In the genomic region with DNA sequence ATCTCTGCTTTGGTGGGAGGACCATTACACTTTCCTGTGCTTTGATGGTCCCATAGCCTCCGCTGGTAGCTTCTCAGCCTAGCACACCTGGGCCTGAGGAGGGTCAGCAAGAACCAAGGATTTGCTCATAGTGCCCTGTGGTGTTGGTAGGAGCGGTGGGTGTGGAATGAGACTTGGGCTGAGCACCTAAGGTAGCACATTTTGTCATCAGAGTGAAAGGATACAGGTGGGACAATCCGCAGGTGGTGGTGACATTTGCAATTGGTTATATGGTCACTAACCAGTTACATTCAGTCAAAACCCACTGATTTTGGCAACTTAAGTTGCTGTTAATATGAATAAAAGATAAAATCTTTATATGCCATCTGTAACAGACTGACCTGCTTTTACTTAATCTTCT, we compare ENCODE assay signal across 24 cellular contexts. TPM values are rescaled to one million over a fixed set of nuclear protein-coding genes. Genes with fewer than 3 reads are reported as not detected.
DNase-seq lines count a peak whose midpoint lies in the region; ATAC-seq, FAIRE-seq and TF ChIP-seq lines count a peak whose summit lies in the region.
"Had no signal": no experiment of that assay in that cellular context is flagged by ENCODE, and none has a peak within 500 bp of the region (broad histone marks: within the 10 kb centered on the region; RNA-seq: fewer than 3 reads in every experiment).

No MANE protein-coding gene starts in this region.

- TF ChIP-seq CTCF in HepG2 (CRISPR knock-in tag; IDR thresholded peaks at IDR 0.05) (no peak), right lobe of liver (IDR thresholded peaks at IDR 0.05) (no peak), HEK293 (tag by site-specific recombination; IDR thresholded peaks at IDR 0.05) (no peak), VCaP (conservative IDR thresholded peaks at IDR 0.05) (no peak), PC-3 (conservative IDR thresholded peaks at IDR 0.05; ENCODE audit: low read depth, low read length) (no peak)

- no peak overlapping the region for H2AFZ ChIP-seq in HepG2 (ENCODE audit: low read length)
- no peak overlapping the region for H2AFZ ChIP-seq in PC-3 (ENCODE audit: low read length)

- H3K9me2 ChIP-seq in PC-3 (replicated peaks; ENCODE audit: low read length): no peaks in the 10 kb centered on the region

- H3K9me3 ChIP-seq in HepG2 (ENCODE audit: low read length): no peaks in the 10 kb centered on the region
- H3K9me3 ChIP-seq in right lobe of liver: no peaks in the 10 kb centered on the region
- H3K9me3 ChIP-seq in HEK293 (ENCODE audit: control insufficient read depth, insufficient read depth, low read depth, low read length): no peaks in the 10 kb centered on the region
- H3K9me3 ChIP-seq in PC-3 (ENCODE audit: low read length): no peaks in the 10 kb centered on the region
- H3K9me3 ChIP-seq: BE2C, BLaER1, Caco-2 had no signal

- H3K4me1 ChIP-seq in HepG2 (ENCODE audit: insufficient read depth, low read length) (no peaks in the 10 kb centered on the region), right lobe of liver (no peaks in the 10 kb centered on the region), HEK293 (ENCODE audit: control insufficient read depth, insufficient read depth, low read length) (peaks cover 6% of the 10 kb centered on the region; the same call in 1 of the 2 replicates), PC-3 (ENCODE audit: insufficient read depth, low read length) (peaks cover 9% of the 10 kb centered on the region)
- H3K4me1 ChIP-seq: BE2C, BLaER1, Caco-2 had no signal

- POLR2A ChIA-PET in HepG2 (lab: Yijun Ruan, JAX) (no interaction called here), HEK293 (lab: Yijun Ruan, JAX) (no interaction called here), PC-3 (lab: Charles Lee; ENCODE audit: unreplicated experiment) (no interaction called here)

- TF ChIP-seq POLR2A in HepG2 (IDR thresholded peaks at IDR 0.05; ENCODE audit: insufficient read depth in 1 of 2, low read depth in 2 of 2, low read length in 2 of 2): no peak
- no peak for TF ChIP-seq POLR2A in right lobe of liver (IDR thresholded peaks at IDR 0.05)

- TF ChIP-seq RAD21 in HepG2 (CRISPR knock-in tag; IDR thresholded peaks at IDR 0.05): no peak

- H3K79me2 ChIP-seq in HepG2 (ENCODE audit: insufficient read depth, low read length) (no peaks in the 10 kb centered on the region), PC-3 (ENCODE audit: low read length) (no peaks in the 10 kb centered on the region)

- no peaks in the 10 kb centered on the region; a peak in 1 of 5 replicates for H3K36me3 ChIP-seq in HepG2 (replicated peaks in 1 of 2; ENCODE audit: control insufficient read depth in 1 of 2, insufficient read depth in 2 of 2, low read length in 2 of 2)
- no peaks in the 10 kb centered on the region for H3K36me3 ChIP-seq in right lobe of liver
- no peaks in the 10 kb centered on the region; a peak in 1 of 3 replicates for H3K36me3 ChIP-seq in HEK293 (ENCODE audit: control insufficient read depth in 2 of 2, insufficient read depth in 1 of 2, low read length in 2 of 2)
- no peaks in the 10 kb centered on the region for H3K36me3 ChIP-seq in PC-3 (ENCODE audit: low read depth, low read length)
- H3K36me3 ChIP-seq: BE2C, BLaER1 had no signal

- WGBS in HepG2 (ENCODE audit: low lambda C conversion rate): 98% methylated on average over 3 of the region's 3 CpGs
- 89% methylated on average over 3 of the region's 3 CpGs for WGBS in right lobe of liver (ENCODE audit: insufficient coverage, low coverage, low lambda C conversion rate, missing lambda C conversion rate)

- FAIRE-seq in HepG2 (lab: Jason Lieb, UNC): no peak
- FAIRE-seq: A204.1, D721Med, G401.6, GM12891, GM19239 had no signal

- in situ Hi-C loops in HepG2 (cut with HindIII; ENCODE audit: extremely low pct_ligation_motif_present, low pct_unique_long_range_greater_than_20kb): no loop called here

- H4K20me1 ChIP-seq in HepG2 (ENCODE audit: insufficient read depth, low read length): no peaks in the 10 kb centered on the region
- H4K20me1 ChIP-seq in PC-3 (ENCODE audit: low read length): no peaks in the 10 kb centered on the region
- H4K20me1 ChIP-seq: BLaER1 had no signal

- H3K4me2 ChIP-seq in HepG2 (ENCODE audit: low read depth, low read length) (no peak overlapping the region), PC-3 (ENCODE audit: low read length) (no peak overlapping the region)
- H3K4me2 ChIP-seq: BLaER1 had no signal

- intact Hi-C loops in HepG2 (cut with micrococcal nuclease; ENCODE audit: unreplicated experiment): no loop called here
- intact Hi-C loops in right lobe of liver (cut with DNase I): no loop called here
- intact Hi-C loops in PC-3 (cut with micrococcal nuclease): loop anchor here (5.0 kb wide), 1 partner anchor 185 kb away; no protein-coding TSS in a partner anchor

- H3K27me3 ChIP-seq in HepG2 (ENCODE audit: control insufficient read depth in 1 of 2, insufficient read depth in 2 of 2, low read length in 2 of 2) (no peaks in the 10 kb centered on the region), right lobe of liver (no peaks in the 10 kb centered on the region), PC-3 (ENCODE audit: low read length) (no peaks in the 10 kb centered on the region)
- H3K27me3 ChIP-seq: BLaER1 had no signal

- BruUV-seq in HepG2 (replicated peaks; lab: Mats Ljungman, UMichigan) (no TSS peak), PC-3 (replicated peaks; lab: Mats Ljungman, UMichigan) (no TSS peak)

- ATAC-seq in HepG2 (0 out of 3 replicates have a peak, but pooled peaks have one; percentile 34), right lobe of liver (no peak), PC-3 (no peak)
- ATAC-seq: CD8-positive, alpha-beta T cell had no signal

- H3F3A ChIP-seq in PC-3 (ENCODE audit: low read length, unreplicated experiment): no peaks in the 10 kb centered on the region

- DNase-seq in HepG2 (ENCODE audit: low spot score): no peak
- no peak for DNase-seq in right lobe of liver
- DNase-seq in PC-3: no peak
- no peak for DNase-seq in activated CD4-positive, alpha-beta T cell treated with anti-CD3 and anti-CD28 coated beads for 1 hour
- DNase-seq in NCI-H2196 treated with DMSO at 0.1 percent for 48 hours (lab: John Stamatoyannopoulos, UW; ENCODE audit: unreplicated experiment): no peak
- DNase-seq: 8988T; ACHN; BE2C; C1 segment of cervical spinal cord; Caco-2; Calu3; CD4-positive, alpha-beta T cell; CD8-positive, alpha-beta T cell; DMS79 treated with DMSO at 0.1 percent for 48 hours; GF-D8 had no signal

- H3K9ac ChIP-seq in HepG2 (ENCODE audit: insufficient read depth, low read depth, low read length): no peak overlapping the region
- H3K9ac ChIP-seq in PC-3 (ENCODE audit: low read length): no peak overlapping the region
- H3K9ac ChIP-seq: BLaER1 had no signal

- no peak for TF ChIP-seq EP300 in HepG2 (IDR thresholded peaks at IDR 0.05; ENCODE audit: low read depth in 2 of 2, low read length in 2 of 2)
- TF ChIP-seq EP300 in HepG2 (CRISPR knock-in tag; IDR thresholded peaks at IDR 0.05; ENCODE audit: borderline replicate concordance): no peak

- CTCF ChIA-PET in HepG2 (lab: Yijun Ruan, JAX; ENCODE audit: low intra/inter-chr PET ratio, low total read pairs) (no interaction called here), HEK293 (lab: Yijun Ruan, JAX) (no interaction called here), PC-3 (lab: Charles Lee) (no interaction called here)

- H3K27ac ChIP-seq in HepG2 (ENCODE audit: extremely low read length, insufficient read depth, low read length) (no peak overlapping the region), right lobe of liver (no peak overlapping the region), HEK293 (ENCODE audit: extremely low read depth, low read depth, low read length) (no peak overlapping the region), VCaP (peak overlapping the region; percentile 67), PC-3 (ENCODE audit: low read length) (no peak overlapping the region)
- H3K27ac ChIP-seq: BLaER1 had no signal

- H3K4me3 ChIP-seq in HepG2 (replicated peaks in 1 of 3; ENCODE audit: insufficient read depth in 1 of 3, low read depth in 2 of 3, low read length in 3 of 3): no peak overlapping the region
- no peak overlapping the region for H3K4me3 ChIP-seq in right lobe of liver
- H3K4me3 ChIP-seq in HEK293 (ENCODE audit: low read depth, low read length): no peak overlapping the region
- H3K4me3 ChIP-seq in PC-3 (ENCODE audit: low read length): no peak overlapping the region
- H3K4me3 ChIP-seq: BLaER1 had no signal

RNA-seq across cellular contexts. Expression of a gene that starts 46.7 kb away (rescaled TPM):
- total RNA-seq in HepG2 (2016; rRNA removed; fragmentation: Illumina TruSeq; extraction: Trizol) (13.2 and 27.4 TPM in 2 replicates), right lobe of liver (10 to 100 TPM in 1 of 6 experiments, 1 to 10 TPM in 5; 3.7 to 10.4 (median 4.6) TPM), PC-3 (2014; rRNA removed) (13.4 and 18.0 TPM in 2 replicates)
- 21.5 and 24.0 TPM in 2 replicates for total RNA-seq in HepG2 (2016; cell fraction: cytosol; rRNA removed; fragmentation: Illumina TruSeq; extraction: Trizol; ENCODE audit: low read depth)
- 11.2 and 26.5 TPM in 2 replicates for total RNA-seq in HepG2 (2016; cell fraction: insoluble cytoplasmic fraction; rRNA removed; fragmentation: Illumina TruSeq; extraction: Trizol)
- total RNA-seq in HepG2 (2016; cell fraction: membrane; rRNA removed; fragmentation: Illumina TruSeq; extraction: Trizol): 16.2 and 16.4 TPM in 2 replicates
- total RNA-seq in HepG2 (2016; cell fraction: nucleus; rRNA removed; fragmentation: Illumina TruSeq; extraction: Trizol): 87.8 and 88.1 TPM in 2 replicates
- 8.6 and 9.3 TPM in 2 replicates for polyA plus RNA-seq in HepG2 (2011; rRNA removed)
- 2.6 and 3.9 TPM in 2 replicates for polyA plus RNA-seq in HepG2 (2011; cell fraction: cytosol; rRNA removed)
- 28.3 and 28.6 TPM in 2 replicates for polyA plus RNA-seq in HepG2 (2011; cell fraction: nucleus; rRNA removed)
- polyA plus RNA-seq in HepG2 (2012): 7.9 and 8.5 TPM in 2 replicates
- polyA plus RNA-seq in HepG2 (2016; cell fraction: cytosol; fragmentation: Illumina TruSeq; extraction: Trizol; ENCODE audit: low read depth): 3.5 and 4.5 TPM in 2 replicates
- polyA plus RNA-seq in HepG2 (2016; cell fraction: insoluble cytoplasmic fraction; fragmentation: Illumina TruSeq; extraction: Trizol; ENCODE audit: low read depth): 5.4 and 8.4 TPM in 2 replicates
- polyA plus RNA-seq in HepG2 (2016; cell fraction: membrane; fragmentation: Illumina TruSeq; extraction: Trizol; ENCODE audit: low read depth): 4.9 and 5.2 TPM in 2 replicates
- 52.2 and 52.8 TPM in 2 replicates for polyA plus RNA-seq in HepG2 (2016; cell fraction: nucleus; fragmentation: Illumina TruSeq; extraction: Trizol; ENCODE audit: insufficient read depth, low read depth)
- polyA minus RNA-seq in HepG2 (2011; rRNA and poly(A)+ RNA removed; ENCODE audit: low replicate concordance): 0.61 and 8.5 TPM in 2 replicates
- polyA minus RNA-seq in HepG2 (2011; cell fraction: cytosol; rRNA and poly(A)+ RNA removed): 4.9 and 5.1 TPM in 2 replicates
- 136 TPM in 2 replicates for polyA minus RNA-seq in HepG2 (2011; cell fraction: nucleus; rRNA and poly(A)+ RNA removed)
- total RNA-seq: CD4-positive, alpha-beta T cell; CD8-positive, alpha-beta T cell had no signal
- polyA plus RNA-seq: AG04450 had no signal

RNA-seq across cellular contexts. Expression of a gene that starts 47.1 kb away (rescaled TPM):
- total RNA-seq in HepG2 (2016; rRNA removed; fragmentation: Illumina TruSeq; extraction: Trizol) (58.1 and 58.6 TPM in 2 replicates), right lobe of liver (10 to 100 TPM; 29.8 to 35.5 (median 32.5) TPM), PC-3 (2014; rRNA removed) (212 and 249 TPM in 2 replicates)
- total RNA-seq in HepG2 (2016; cell fraction: cytosol; rRNA removed; fragmentation: Illumina TruSeq; extraction: Trizol; ENCODE audit: low read depth): 14.5 and 16.1 TPM in 2 replicates
- total RNA-seq in HepG2 (2016; cell fraction: insoluble cytoplasmic fraction; rRNA removed; fragmentation: Illumina TruSeq; extraction: Trizol): 51.7 and 53.7 TPM in 2 replicates
- 58.2 and 61.8 TPM in 2 replicates for total RNA-seq in HepG2 (2016; cell fraction: membrane; rRNA removed; fragmentation: Illumina TruSeq; extraction: Trizol)
- 59.1 and 60.1 TPM in 2 replicates for total RNA-seq in HepG2 (2016; cell fraction: nucleus; rRNA removed; fragmentation: Illumina TruSeq; extraction: Trizol)
- polyA plus RNA-seq in HepG2 (2011; rRNA removed): 43.4 and 47.6 TPM in 2 replicates
- 41.8 and 44.7 TPM in 2 replicates for polyA plus RNA-seq in HepG2 (2011; cell fraction: cytosol; rRNA removed)
- 54.5 and 66.1 TPM in 2 replicates for polyA plus RNA-seq in HepG2 (2011; cell fraction: nucleus; rRNA removed)
- 32.0 and 32.4 TPM in 2 replicates for polyA plus RNA-seq in HepG2 (2012)
- 9.3 and 9.9 TPM in 2 replicates for polyA plus RNA-seq in HepG2 (2016; cell fraction: cytosol; fragmentation: Illumina TruSeq; extraction: Trizol; ENCODE audit: low read depth)
- polyA plus RNA-seq in HepG2 (2016; cell fraction: insoluble cytoplasmic fraction; fragmentation: Illumina TruSeq; extraction: Trizol; ENCODE audit: low read depth): 93.1 and 102 TPM in 2 replicates
- polyA plus RNA-seq in HepG2 (2016; cell fraction: membrane; fragmentation: Illumina TruSeq; extraction: Trizol; ENCODE audit: low read depth): 37.3 and 39.0 TPM in 2 replicates
- polyA plus RNA-seq in HepG2 (2016; cell fraction: nucleus; fragmentation: Illumina TruSeq; extraction: Trizol; ENCODE audit: insufficient read depth, low read depth): 98.8 and 112 TPM in 2 replicates
- polyA minus RNA-seq in HepG2 (2011; rRNA and poly(A)+ RNA removed; ENCODE audit: low replicate concordance): 4.0 and 60.9 TPM in 2 replicates
- 54.0 and 57.6 TPM in 2 replicates for polyA minus RNA-seq in HepG2 (2011; cell fraction: cytosol; rRNA and poly(A)+ RNA removed)
- polyA minus RNA-seq in HepG2 (2011; cell fraction: nucleus; rRNA and poly(A)+ RNA removed): 76.0 and 85.0 TPM in 2 replicates
- total RNA-seq: CD4-positive, alpha-beta T cell; CD8-positive, alpha-beta T cell had no signal
